ENCODE assay signal across 39 cellular contexts in genomic region chr3:256501-256900, GRCh38. TPM values are rescaled to one million over a fixed set of nuclear protein-coding genes. Genes with fewer than 3 reads are reported as not detected.
"Had no signal": no experiment of that assay in that cellular context is flagged by ENCODE, and none has a peak within 500 bp of the region (broad histone marks: within the 10 kb centered on the region; RNA-seq: fewer than 3 reads in every experiment).

No MANE protein-coding gene starts in this region.

- H3K4me1 ChIP-seq: adrenal gland, body of pancreas, Peyer's patch had no signal

- H3K36me3 ChIP-seq: adrenal gland, Peyer's patch had no signal

- H3K36me3 Mint-ChIP-seq: activated CD4-positive, alpha-beta memory T cell treated with anti-CD3 and anti-CD28 coated beads for 36 hours; activated naive CD8-positive, alpha-beta T cell treated with anti-CD3 and anti-CD28 coated beads, Interleukin-2, amount 10 ng/mL, durations not matched to agents 7 days and 5 days had no signal

- H3K27me3 ChIP-seq: adrenal gland, body of pancreas, Peyer's patch had no signal

- H3K4me3 ChIP-seq: adrenal gland, body of pancreas, Peyer's patch had no signal

- H3K9me3 Mint-ChIP-seq: activated B cell treated with CpG ODN at 0.5 μM for 24 hours; activated CD4-positive, alpha-beta memory T cell treated with anti-CD3 and anti-CD28 coated beads for 36 hours; activated naive CD8-positive, alpha-beta T cell treated with anti-CD3 and anti-CD28 coated beads, Interleukin-2, amount 10 ng/mL, durations not matched to agents 7 days and 5 days; activated T-helper 17 cell treated with anti-CD3 and anti-CD28 coated beads, Interleukin-2, amount 50 U/mL, for 72 hours had no signal

- DNase-seq: activated B cell treated with CpG ODN at 0.5 μM for 24 hours; activated CD4-positive, alpha-beta memory T cell treated with anti-CD3 and anti-CD28 coated beads for 36 hours; activated CD4-positive, alpha-beta T cell treated with anti-CD3 and anti-CD28 coated beads for 4 hours; activated CD4-positive, alpha-beta T cell treated with anti-CD3 and anti-CD28 coated beads, Interleukin-2, amount 50 U/mL, for 1 hour; activated CD4-positive, CD25-positive, alpha-beta regulatory T cell treated with anti-CD3 and anti-CD28 coated beads, Interleukin-2, amount 50 U/mL, for 72 hours; activated CD8-positive, alpha-beta memory T cell treated with anti-CD3 and anti-CD28 coated beads, Interleukin-2, amount 50 U/mL, for 4 hours; activated effector memory CD4-positive, alpha-beta T cell treated with anti-CD3 and anti-CD28 coated beads, Interleukin-2, amount 50 U/mL, for 16 hours; activated naive CD4-positive, alpha-beta T cell; activated naive CD4-positive, alpha-beta T cell treated with anti-CD3 and anti-CD28 coated beads, Interleukin-2, amount 50 U/mL, for 16 hours; activated naive CD8-positive, alpha-beta T cell treated with anti-CD3 and anti-CD28 coated beads, Interleukin-2, amount 10 ng/mL, durations not matched to agents 7 days and 5 days; activated T-cell treated with anti-CD3 and anti-CD28 coated beads, Interleukin-2, amount 50 U/mL, for 72 hours; adrenal gland; body of pancreas; caudate nucleus; Kasumi-1; KG1; NCI-H1092 treated with DMSO at 0.1 percent for 48 hours; NCI-H1417; NCI-H146; NCI-H187; NCI-H2029 treated with DMSO at 0.1 percent for 48 hours; NCI-H2107; NCI-H2171; NCI-H510A; NCI-H526; NCI-H748 treated with DMSO at 0.1 percent for 48 hours; NK-92 treated with Interleukin-12 subunit alpha and Interleukin-12 subunit beta, amount 100 ng/mL, for 24 hours; PC-3; Peyer's patch; RPMI8226; SIG-M5; SW 1271; T-helper 1 cell; T-helper 2 cell; T-helper 9 cell had no signal

- ATAC-seq: activated T-cell treated with anti-CD3 and anti-CD28 coated beads, Interleukin-2, amount 50 U/mL, for 72 hours; activated T-helper 17 cell treated with anti-CD3 and anti-CD28 coated beads, Interleukin-2, amount 50 U/mL, for 72 hours; body of pancreas; PC-3; SK-N-SH treated with all-trans-retinoic acid at 6 μM for 48 hours had no signal

- H3K9me3 ChIP-seq: adrenal gland, body of pancreas, Peyer's patch had no signal

- H3K27ac ChIP-seq: adrenal gland, body of pancreas, Peyer's patch, VCaP had no signal

- H3K27ac Mint-ChIP-seq: activated B cell treated with CpG ODN at 0.5 μM for 24 hours; activated CD4-positive, alpha-beta memory T cell treated with anti-CD3 and anti-CD28 coated beads for 36 hours; activated naive CD8-positive, alpha-beta T cell treated with anti-CD3 and anti-CD28 coated beads, Interleukin-2, amount 10 ng/mL, durations not matched to agents 7 days and 5 days; activated T-cell treated with anti-CD3 and anti-CD28 coated beads, Interleukin-2, amount 50 U/mL, for 72 hours; activated T-helper 17 cell treated with anti-CD3 and anti-CD28 coated beads, Interleukin-2, amount 50 U/mL, for 72 hours had no signal

RNA-seq across cellular contexts. Expression of gene CHL1, which starts 59.9 kb away (rescaled TPM):
- total RNA-seq: activated CD4-positive, alpha-beta memory T cell treated with anti-CD3 and anti-CD28 coated beads for 36 hours; activated naive CD8-positive, alpha-beta T cell treated with anti-CD3 and anti-CD28 coated beads, Interleukin-2, amount 10 ng/mL, durations not matched to agents 7 days and 5 days; activated T-cell treated with anti-CD3 and anti-CD28 coated beads, Interleukin-2, amount 50 U/mL, for 72 hours; activated T-helper 17 cell treated with anti-CD3 and anti-CD28 coated beads, Interleukin-2, amount 50 U/mL, for 72 hours; astrocyte; PC-3 had no signal
